In genomic region chr20:3911956-3912355, GRCh38 we compare ENCODE assay signal across 9 cellular contexts. TPM values are rescaled to one million over a fixed set of nuclear protein-coding genes. Genes with fewer than 3 reads are reported as not detected.
A peak's percentile ranks its signal among the peaks of the same experiment; 100 is the strongest.
DNase-seq lines count a peak whose midpoint lies in the region; ATAC-seq, FAIRE-seq and TF ChIP-seq lines count a peak whose summit lies in the region.
"Had no signal": no experiment of that assay in that cellular context is flagged by ENCODE, and none has a peak within 500 bp of the region (broad histone marks: within the 10 kb centered on the region; RNA-seq: fewer than 3 reads in every experiment).

No MANE protein-coding gene starts in this region.

- POLR2A ChIA-PET in HepG2 (lab: Yijun Ruan, JAX): no interaction called here

- H3K4me3 ChIP-seq in HepG2 (replicated peaks in 1 of 3; ENCODE audit: insufficient read depth in 1 of 3, low read depth in 2 of 3, low read length in 3 of 3): no peak overlapping the region
- no peak overlapping the region for H3K4me3 ChIP-seq in right lobe of liver
- H3K4me3 ChIP-seq in upper lobe of right lung: no peak overlapping the region

- 0 out of 4 replicates have a peak, but pooled peaks of 1 of the 2 experiments have one; percentile 21 for TF ChIP-seq POLR2A in HepG2 (IDR thresholded peaks at IDR 0.05; ENCODE audit: insufficient read depth in 1 of 2, low read depth in 2 of 2, low read length in 2 of 2)
- no peak for TF ChIP-seq POLR2A in right lobe of liver (IDR thresholded peaks at IDR 0.05)

- TF ChIP-seq EP300 in HepG2 (IDR thresholded peaks at IDR 0.05; ENCODE audit: low read depth in 2 of 2, low read length in 2 of 2): no peak
- no peak for TF ChIP-seq EP300 in HepG2 (CRISPR knock-in tag; IDR thresholded peaks at IDR 0.05; ENCODE audit: borderline replicate concordance)

- no peak overlapping the region for H3K27ac ChIP-seq in HepG2 (ENCODE audit: extremely low read length, insufficient read depth, low read length)
- H3K27ac ChIP-seq in right lobe of liver: no peak overlapping the region
- H3K27ac ChIP-seq in upper lobe of right lung: no peak overlapping the region
- H3K27ac ChIP-seq: C4-2B had no signal

- peaks cover 38 to 89% of the 10 kb centered on the region in 2 experiments for H3K36me3 ChIP-seq in HepG2 (replicated peaks in 1 of 2; ENCODE audit: control insufficient read depth in 1 of 2, insufficient read depth in 2 of 2, low read length in 2 of 2)
- H3K36me3 ChIP-seq in right lobe of liver: peaks cover 4 to 73% (median 27%) of the 10 kb centered on the region in 4 donors
- peaks cover 88% of the 10 kb centered on the region for H3K36me3 ChIP-seq in upper lobe of right lung

- intact Hi-C loops in HepG2 (cut with micrococcal nuclease; ENCODE audit: unreplicated experiment) (no loop called here), right lobe of liver (cut with DNase I) (no loop called here), head of caudate nucleus (cut with DNase I) (no loop called here), upper lobe of right lung (cut with DNase I) (no loop called here)

- no TSS peak for BruUV-seq in HepG2 (replicated peaks; lab: Mats Ljungman, UMichigan)

- no peak for FAIRE-seq in HepG2 (lab: Jason Lieb, UNC)

- no peak for TF ChIP-seq CTCF in HepG2 (CRISPR knock-in tag; IDR thresholded peaks at IDR 0.05)
- no peak for TF ChIP-seq CTCF in right lobe of liver (IDR thresholded peaks at IDR 0.05)
- no peak for TF ChIP-seq CTCF in upper lobe of right lung (IDR thresholded peaks at IDR 0.05)

- no peaks in the 10 kb centered on the region for H3K9me3 ChIP-seq in HepG2 (ENCODE audit: low read length)
- H3K9me3 ChIP-seq in right lobe of liver: no peaks in the 10 kb centered on the region
- H3K9me3 ChIP-seq in upper lobe of right lung: no peaks in the 10 kb centered on the region

- DNase-seq in HepG2 (ENCODE audit: low spot score) (no peak), right lobe of liver (no peak), NCI-H510A treated with DMSO at 0.1 percent for 48 hours (lab: John Stamatoyannopoulos, UW) (peak; percentile 72), head of caudate nucleus (peak in 26 of 42 donors; percentile 38 to 85 (median 58)), upper lobe of right lung (no peak)

- H3K4me1 ChIP-seq in HepG2 (ENCODE audit: insufficient read depth, low read length) (no peaks in the 10 kb centered on the region), right lobe of liver (no peaks in the 10 kb centered on the region), upper lobe of right lung (peaks cover 6% of the 10 kb centered on the region)

- no peak overlapping the region for H2AFZ ChIP-seq in HepG2 (ENCODE audit: low read length)

- TF ChIP-seq RAD21 in HepG2 (CRISPR knock-in tag; IDR thresholded peaks at IDR 0.05): no peak

- ATAC-seq in HepG2 (peak; percentile 27; the same call in 2 of the 3 replicates), right lobe of liver (no peak), upper lobe of right lung (peak; percentile 84), HG03280 (IDR thresholded peaks at IDR 0.05; ENCODE audit: unreplicated experiment) (no peak), HG02571 (IDR thresholded peaks at IDR 0.05; ENCODE audit: unreplicated experiment) (no peak)
- ATAC-seq in activated CD4-positive, CD25-positive, alpha-beta regulatory T cell treated with anti-CD3 and anti-CD28 coated beads, Interleukin-2, amount 50 U/mL, for 24 hours: no peak

- H3K9ac ChIP-seq in HepG2 (ENCODE audit: insufficient read depth, low read depth, low read length): no peak overlapping the region

- H3K27me3 ChIP-seq in HepG2 (ENCODE audit: control insufficient read depth in 1 of 2, insufficient read depth in 2 of 2, low read length in 2 of 2): no peaks in the 10 kb centered on the region
- H3K27me3 ChIP-seq in right lobe of liver: no peaks in the 10 kb centered on the region
- H3K27me3 ChIP-seq in upper lobe of right lung: no peaks in the 10 kb centered on the region

- in situ Hi-C loops in HepG2 (cut with HindIII; ENCODE audit: extremely low pct_ligation_motif_present, low pct_unique_long_range_greater_than_20kb): no loop called here

- CTCF ChIA-PET in HepG2 (lab: Yijun Ruan, JAX; ENCODE audit: low intra/inter-chr PET ratio, low total read pairs): no interaction called here

- H4K20me1 ChIP-seq in HepG2 (ENCODE audit: insufficient read depth, low read length): peaks cover 21% of the 10 kb centered on the region

- WGBS in HepG2 (ENCODE audit: low lambda C conversion rate): 97% methylated on average over 2 of the region's 2 CpGs
- 82% methylated on average over 2 of the region's 2 CpGs for WGBS in right lobe of liver (ENCODE audit: insufficient coverage, low coverage, low lambda C conversion rate, missing lambda C conversion rate)

- peaks cover 78% of the 10 kb centered on the region for H3K79me2 ChIP-seq in HepG2 (ENCODE audit: insufficient read depth, low read length)

- H3K4me2 ChIP-seq in HepG2 (ENCODE audit: low read depth, low read length): no peak overlapping the region

TF ChIP-seq in HepG2, 621 proteins besides CTCF, POLR2A, EP300 and RAD21:
- TF ChIP-seq KLF16 (CRISPR knock-in tag; IDR thresholded peaks at IDR 0.05) (no peak), MED1 (CRISPR knock-in tag; IDR thresholded peaks at IDR 0.05) (no peak), ELF3 (CRISPR knock-in tag; IDR thresholded peaks at IDR 0.05) (no peak), LCORL (IDR thresholded peaks at IDR 0.05) (peak; percentile 68), LCORL (CRISPR knock-in tag; IDR thresholded peaks at IDR 0.05) (no peak), RBM22 (optimal IDR thresholded peaks at IDR 0.05; ENCODE audit: low read length) (peak; percentile 93), DMTF1 (CRISPR knock-in tag; IDR thresholded peaks at IDR 0.05) (no peak), PLRG1 (conservative IDR thresholded peaks at IDR 0.05) (no peak)

RNA-seq across cellular contexts. Expression of gene PANK2, which starts 22.8 kb away (rescaled TPM):
- total RNA-seq in HepG2 (2016; rRNA removed; fragmentation: Illumina TruSeq; extraction: Trizol): 123 and 127 TPM in 2 replicates
- total RNA-seq in HepG2 (2016; cell fraction: cytosol; rRNA removed; fragmentation: Illumina TruSeq; extraction: Trizol; ENCODE audit: low read depth): 91.5 and 107 TPM in 2 replicates
- total RNA-seq in HepG2 (2016; cell fraction: insoluble cytoplasmic fraction; rRNA removed; fragmentation: Illumina TruSeq; extraction: Trizol): 126 TPM in 2 replicates
- 107 and 121 TPM in 2 replicates for total RNA-seq in HepG2 (2016; cell fraction: membrane; rRNA removed; fragmentation: Illumina TruSeq; extraction: Trizol)
- 89.8 and 90.2 TPM in 2 replicates for total RNA-seq in HepG2 (2016; cell fraction: nucleus; rRNA removed; fragmentation: Illumina TruSeq; extraction: Trizol)
- 31.2 and 39.2 TPM in 2 replicates for polyA plus RNA-seq in HepG2 (2011; rRNA removed)
- polyA plus RNA-seq in HepG2 (2011; cell fraction: cytosol; rRNA removed): 23.0 and 31.7 TPM in 2 replicates
- polyA plus RNA-seq in HepG2 (2011; cell fraction: nucleus; rRNA removed): 41.6 and 42.6 TPM in 2 replicates
- 57.3 and 61.8 TPM in 2 replicates for polyA plus RNA-seq in HepG2 (2012)
- polyA plus RNA-seq in HepG2 (2016; cell fraction: cytosol; fragmentation: Illumina TruSeq; extraction: Trizol; ENCODE audit: low read depth): 37.8 and 43.1 TPM in 2 replicates
- polyA plus RNA-seq in HepG2 (2016; cell fraction: insoluble cytoplasmic fraction; fragmentation: Illumina TruSeq; extraction: Trizol; ENCODE audit: low read depth): 105 and 120 TPM in 2 replicates
- 70.7 and 71.1 TPM in 2 replicates for polyA plus RNA-seq in HepG2 (2016; cell fraction: membrane; fragmentation: Illumina TruSeq; extraction: Trizol; ENCODE audit: low read depth)
- 77.9 and 84.3 TPM in 2 replicates for polyA plus RNA-seq in HepG2 (2016; cell fraction: nucleus; fragmentation: Illumina TruSeq; extraction: Trizol; ENCODE audit: insufficient read depth, low read depth)
- 24.2 and 40.6 TPM in 2 replicates for polyA minus RNA-seq in HepG2 (2011; rRNA and poly(A)+ RNA removed; ENCODE audit: low replicate concordance)
- polyA minus RNA-seq in HepG2 (2011; cell fraction: cytosol; rRNA and poly(A)+ RNA removed): 23.3 and 28.9 TPM in 2 replicates
- polyA minus RNA-seq in HepG2 (2011; cell fraction: nucleus; rRNA and poly(A)+ RNA removed): 83.4 and 101 TPM in 2 replicates
- 10 to 100 TPM; 13.0 to 17.8 (median 13.8) TPM for total RNA-seq in right lobe of liver
- total RNA-seq in upper lobe of right lung: 37.6 TPM

Comparison
In these comparisons a context has a peak if more than half of its experiments do, and no peak if none do; other contexts are left out.
1. ATAC-seq: peak in HepG2 (single experiment) and upper lobe of right lung (single experiment); none in right lobe of liver (0 of 4), activated CD4-positive, CD25-positive, alpha-beta regulatory T cell treated with anti-CD3 and anti-CD28 coated beads, Interleukin-2, amount 50 U/mL, for 24 hours (0 of 2), HG03280 (single experiment) and HG02571 (single experiment).
2. DNase-seq: peak in NCI-H510A treated with DMSO at 0.1 percent for 48 hours (single experiment) and head of caudate nucleus (26 of 42); none in HepG2 (single experiment), right lobe of liver (0 of 3) and upper lobe of right lung (single experiment).